8 cellular contexts compared by ENCODE assay signal in the genomic region with DNA sequence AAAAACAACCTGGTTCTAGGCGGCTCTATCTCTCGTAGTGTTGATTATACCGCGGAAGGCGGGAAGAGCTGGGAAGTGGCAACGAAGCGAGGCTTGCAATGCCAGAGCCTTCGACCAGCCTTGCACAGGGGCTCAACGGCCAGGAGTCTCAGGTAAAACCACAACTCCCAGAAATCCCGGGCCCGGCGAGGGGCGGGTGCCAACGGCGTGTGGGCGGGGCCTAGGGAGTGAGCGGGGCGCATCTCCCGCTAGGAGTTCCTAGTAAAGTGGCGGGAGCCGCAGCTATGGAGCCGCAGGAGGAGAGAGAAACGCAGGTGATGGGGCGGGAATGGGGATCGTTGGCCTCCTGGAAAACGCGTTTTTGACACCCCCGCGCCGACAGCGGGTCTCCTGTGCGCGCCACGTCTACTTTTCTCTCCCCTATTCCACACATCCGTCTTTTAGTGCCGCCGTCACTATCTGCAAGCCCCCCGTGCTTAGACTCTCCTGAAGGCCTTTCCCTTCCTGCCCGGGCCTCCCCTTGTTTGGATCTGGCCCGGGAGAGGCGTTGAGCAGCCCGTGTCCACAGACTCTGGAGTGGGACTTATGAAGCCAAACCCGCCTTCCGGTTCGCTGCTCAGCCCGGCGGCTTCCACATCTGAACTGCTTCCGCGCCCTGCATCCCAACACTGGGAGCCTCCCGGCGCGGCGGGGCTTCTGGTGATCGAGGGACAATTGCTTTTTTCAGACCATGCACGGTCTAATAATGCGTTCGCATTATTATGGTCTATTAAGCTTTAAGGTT. TPM values are rescaled to one million over a fixed set of nuclear protein-coding genes. Genes with fewer than 3 reads are reported as not detected.
A peak's percentile ranks its signal among the peaks of the same experiment; 100 is the strongest.
DNase-seq lines count a peak whose midpoint lies in the region; ATAC-seq, FAIRE-seq and TF ChIP-seq lines count a peak whose summit lies in the region.

A gene with protein sequence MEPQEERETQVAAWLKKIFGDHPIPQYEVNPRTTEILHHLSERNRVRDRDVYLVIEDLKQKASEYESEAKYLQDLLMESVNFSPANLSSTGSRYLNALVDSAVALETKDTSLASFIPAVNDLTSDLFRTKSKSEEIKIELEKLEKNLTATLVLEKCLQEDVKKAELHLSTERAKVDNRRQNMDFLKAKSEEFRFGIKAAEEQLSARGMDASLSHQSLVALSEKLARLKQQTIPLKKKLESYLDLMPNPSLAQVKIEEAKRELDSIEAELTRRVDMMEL (plus strand): TSS at position 258 of the 784 bp plus-strand sequence. CDS start 27 bp downstream, at position 285.

- peak in 1 of 2 donors; percentile 81 for TF ChIP-seq POLR2A in thyroid gland (IDR thresholded peaks at IDR 0.05)

- peak; percentile 84 for DNase-seq in GM12865 (ENCODE audit: low read depth)
- peak; percentile 80 for DNase-seq in NCI-H1417 treated with DMSO at 0.1 percent for 48 hours (lab: John Stamatoyannopoulos, UW)
- DNase-seq in T follicular helper cell (ENCODE audit: low read depth) = peak; percentile 74
- DNase-seq in adipocyte (ENCODE audit: low read depth) = peak; percentile 90
- DNase-seq in Right ventricle myocardium superior = peak; percentile 95
- peak; percentile 89 to 97 (median 93) for DNase-seq in pancreas
- peak; percentile 92 to 94 for DNase-seq in thyroid gland

- TF ChIP-seq CTCF in GM12865 (IDR thresholded peaks at IDR 0.05; ENCODE audit: insufficient read depth, low read depth, low read length, missing control alignments) (no peak), pancreas (IDR thresholded peaks at IDR 0.05) (no peak), thyroid gland (IDR thresholded peaks at IDR 0.05) (no peak)

- H3K36me3 ChIP-seq in adipocyte (ENCODE audit: control insufficient read depth, insufficient read depth, low read length, severe bottlenecking) = peaks cover 3% of the 10 kb centered on the region
- H3K36me3 ChIP-seq in pancreas = no peaks in the 10 kb centered on the region
- no peaks in the 10 kb centered on the region for H3K36me3 ChIP-seq in thyroid gland

- H3K27me3 ChIP-seq in adipocyte (replicated peaks; ENCODE audit: control insufficient read depth, insufficient read depth, low read length) (no peaks in the 10 kb centered on the region), pancreas (no peaks in the 10 kb centered on the region), thyroid gland (no peaks in the 10 kb centered on the region)

- no peaks in the 10 kb centered on the region for H3K9me3 ChIP-seq in adipocyte (ENCODE audit: control insufficient read depth, low read length)
- no peaks in the 10 kb centered on the region for H3K9me3 ChIP-seq in pancreas
- no peaks in the 10 kb centered on the region for H3K9me3 ChIP-seq in thyroid gland

- peaks cover 2% of the 10 kb centered on the region for H3K4me1 ChIP-seq in adipocyte (ENCODE audit: control insufficient read depth, insufficient read depth, low read length)
- peaks cover 0 to 4% (median 0%) of the 10 kb centered on the region in 3 donors for H3K4me1 ChIP-seq in pancreas
- H3K4me1 ChIP-seq in thyroid gland = peaks cover 0 to 5% of the 10 kb centered on the region in 2 donors

- no peak for FAIRE-seq in pancreas (lab: Jason Lieb, UNC)

- intact Hi-C loops in Right ventricle myocardium superior (cut with DNase I) = no loop called here
- intact Hi-C loops in pancreas (cut with DNase I) = no loop called here
- intact Hi-C loops in thyroid gland (cut with DNase I) = no loop called here

- ATAC-seq in HG02678 (IDR thresholded peaks at IDR 0.05; ENCODE audit: unreplicated experiment) (peak; percentile 97), Right ventricle myocardium superior (ENCODE audit: poor library complexity) (peak; percentile 97), pancreas (peak; percentile 99)

- 0 to 1% methylated on average over 55 to 57 of the region's 57 CpGs for WGBS in pancreas, 2 donors
- 0% methylated on average over 33 to 56 of the region's 57 CpGs for WGBS in thyroid gland, 2 donors

- H3K4me3 ChIP-seq in GM12865 (ENCODE audit: low read depth, low read length) (peak within 1 kb of the TSS; percentile 83), adipocyte (ENCODE audit: low read length) (peak within 1 kb of the TSS; percentile 98), pancreas (peak within 1 kb of the TSS; percentile 58 to 94 (median 81)), thyroid gland (replicated peaks in 1 of 3) (peak within 1 kb of the TSS; percentile 37 to 65 (median 55))

- H3K27ac ChIP-seq in pancreas (peak within 1 kb of the TSS; percentile 35 to 70 (median 52)), thyroid gland (peak within 1 kb of the TSS; percentile 38 to 75 (median 64))

- peak within 1 kb of the TSS; percentile 93 for H3K9ac ChIP-seq in adipocyte (ENCODE audit: low read length)

RNA-seq across cellular contexts. Expression of the gene that starts here (rescaled TPM):
- total RNA-seq in Right ventricle myocardium superior (5.5 TPM), pancreas (1 to 10 TPM; 4.6 to 10.0 (median 7.6) TPM), thyroid gland (10 to 100 TPM; 15.6 to 32.2 (median 20.0) TPM)
- polyA plus RNA-seq in pancreas = 10 to 100 TPM in 1 of 2 donors, 1 to 10 TPM in 1; 9.6 to 10.9 TPM

Comparison
In these comparisons a context has a peak if more than half of its experiments do, and no peak if none do; other contexts are left out.
1. Peak in every context shown above with its lines: DNase-seq, ATAC-seq, H3K4me3 ChIP-seq and H3K27ac ChIP-seq.